In genomic region chr6:143545976-143546547, GRCh38 we compare ENCODE assay signal across 12 cellular contexts. TPM values are rescaled to one million over a fixed set of nuclear protein-coding genes. Genes with fewer than 3 reads are reported as not detected.
DNase-seq lines count a peak whose midpoint lies in the region; ATAC-seq and TF ChIP-seq lines count a peak whose summit lies in the region.
"Had no signal": no experiment of that assay in that cellular context is flagged by ENCODE, and none has a peak within 500 bp of the region (broad histone marks: within the 10 kb centered on the region; RNA-seq: fewer than 3 reads in every experiment).

No MANE protein-coding gene starts in this region.

- POLR2A ChIA-PET in BJ (lab: Charles Lee) (interaction anchor here (0.6 kb wide), 1 partner anchor 355 kb away, joined by 5 read pairs; no protein-coding TSS in a partner anchor), WTC11 (lab: Charles Lee) (no interaction called here)

- H3K4me3 ChIP-seq in BJ (ENCODE audit: low read depth, low read length), result no peak overlapping the region

- peak; percentile 36 for DNase-seq in BJ (ENCODE audit: low read depth)
- DNase-seq in HT-29 (ENCODE audit: low spot score), result peak; percentile 30
- DNase-seq in activated naive CD8-positive, alpha-beta T cell treated with anti-CD3 and anti-CD28 coated beads, Interleukin-2, amount 50 U/mL, for 24 hours, result no peak
- no peak for DNase-seq in immature natural killer cell
- no peak for DNase-seq in WTC11 (ENCODE audit: low spot score)
- DNase-seq in germinal center (ENCODE audit: low spot score), result no peak
- DNase-seq in NCI-H2227 treated with DMSO at 0.1 percent for 48 hours (lab: John Stamatoyannopoulos, UW), result no peak
- DNase-seq: aorta, C1 segment of cervical spinal cord, kidney, NCI-H1092 treated with DMSO at 0.1 percent for 48 hours had no signal

- peak; percentile 63 for ATAC-seq in activated naive CD8-positive, alpha-beta T cell treated with anti-CD3 and anti-CD28 coated beads, Interleukin-2, amount 50 U/mL, for 24 hours
- ATAC-seq in HG03045 (IDR thresholded peaks at IDR 0.05; ENCODE audit: unreplicated experiment), result no peak
- no peak for ATAC-seq in WTC11

- peak overlapping the region; percentile 69 for H3K27ac Mint-ChIP-seq in activated naive CD8-positive, alpha-beta T cell treated with anti-CD3 and anti-CD28 coated beads, Interleukin-2, amount 50 U/mL, for 24 hours
- H3K27ac Mint-ChIP-seq in immature natural killer cell, result peak overlapping the region; percentile 59 to 92 (median 82)
- H3K27ac Mint-ChIP-seq in WTC11, result no peak overlapping the region

- H3K9me3 Mint-ChIP-seq in activated naive CD8-positive, alpha-beta T cell treated with anti-CD3 and anti-CD28 coated beads, Interleukin-2, amount 50 U/mL, for 24 hours, result no peaks in the 10 kb centered on the region
- H3K9me3 Mint-ChIP-seq in immature natural killer cell, result peaks cover 0 to 3% (median 0%) of the 10 kb centered on the region in 6 donors
- H3K9me3 Mint-ChIP-seq in WTC11, result no peaks in the 10 kb centered on the region

- peak overlapping the region; percentile 10 for H3K4me3 Mint-ChIP-seq in activated naive CD8-positive, alpha-beta T cell treated with anti-CD3 and anti-CD28 coated beads, Interleukin-2, amount 50 U/mL, for 24 hours
- H3K4me3 Mint-ChIP-seq in immature natural killer cell (peak overlapping the region; percentile 55 to 78 (median 64)), WTC11 (no peak overlapping the region)

- peaks cover 4% of the 10 kb centered on the region for H3K36me3 Mint-ChIP-seq in activated naive CD8-positive, alpha-beta T cell treated with anti-CD3 and anti-CD28 coated beads, Interleukin-2, amount 50 U/mL, for 24 hours (ENCODE audit: low read depth)
- H3K36me3 Mint-ChIP-seq in immature natural killer cell, result no peaks in the 10 kb centered on the region
- H3K36me3 Mint-ChIP-seq in WTC11, result no peaks in the 10 kb centered on the region

- CTCF ChIA-PET in BJ (lab: Yijun Ruan, JAX) (no interaction called here), WTC11 (lab: Charles Lee) (interaction anchor here (0.9 kb wide), 1 partner anchor 33 kb away, joined by 4 read pairs; no protein-coding TSS in a partner anchor)

- TF ChIP-seq CTCF in BJ (IDR thresholded peaks at IDR 0.05; ENCODE audit: insufficient read depth, low read depth, low read length), result no peak
- TF ChIP-seq CTCF in WTC11 (IDR thresholded peaks at IDR 0.05), result no peak

- peaks cover 38% of the 10 kb centered on the region for H3K4me1 Mint-ChIP-seq in activated naive CD8-positive, alpha-beta T cell treated with anti-CD3 and anti-CD28 coated beads, Interleukin-2, amount 50 U/mL, for 24 hours
- H3K4me1 Mint-ChIP-seq in immature natural killer cell (peaks cover 51 to 64% of the 10 kb centered on the region in 2 donors), WTC11 (peaks cover 4% of the 10 kb centered on the region; the same call in 1 of the 2 replicates)

- no peaks in the 10 kb centered on the region for H3K27me3 Mint-ChIP-seq in activated naive CD8-positive, alpha-beta T cell treated with anti-CD3 and anti-CD28 coated beads, Interleukin-2, amount 50 U/mL, for 24 hours
- H3K27me3 Mint-ChIP-seq in immature natural killer cell (ENCODE audit: low read depth in 3 of 3), result peaks cover 0 to 5% (median 0%) of the 10 kb centered on the region in 3 donors
- no peaks in the 10 kb centered on the region; the same call in 1 of the 2 replicates for H3K27me3 Mint-ChIP-seq in WTC11 (ENCODE audit: low read depth)

- H3K36me3 ChIP-seq in BJ (ENCODE audit: control insufficient read depth, insufficient read depth, low read length), result no peaks in the 10 kb centered on the region

- no peaks in the 10 kb centered on the region; the same call in 1 of the 2 replicates for H3K27me3 ChIP-seq in BJ (ENCODE audit: control insufficient read depth, insufficient read depth, low read length)

TF ChIP-seq in WTC11, 78 proteins besides CTCF, POLR2A, EP300 and RAD21 (continues in another document):
- TF ChIP-seq MLX (CRISPR knock-in tag; IDR thresholded peaks at IDR 0.05), result no peak
- no peak for TF ChIP-seq SMAD4 (CRISPR knock-in tag; IDR thresholded peaks at IDR 0.05)
- TF ChIP-seq STAT6 (CRISPR knock-in tag; conservative IDR thresholded peaks at IDR 0.05; ENCODE audit: low read depth), result no peak
- no peak for TF ChIP-seq PRDM15 (CRISPR knock-in tag; IDR thresholded peaks at IDR 0.05)
- no peak for TF ChIP-seq NR1H2 (CRISPR knock-in tag; IDR thresholded peaks at IDR 0.05)
- TF ChIP-seq, protein P1, sequence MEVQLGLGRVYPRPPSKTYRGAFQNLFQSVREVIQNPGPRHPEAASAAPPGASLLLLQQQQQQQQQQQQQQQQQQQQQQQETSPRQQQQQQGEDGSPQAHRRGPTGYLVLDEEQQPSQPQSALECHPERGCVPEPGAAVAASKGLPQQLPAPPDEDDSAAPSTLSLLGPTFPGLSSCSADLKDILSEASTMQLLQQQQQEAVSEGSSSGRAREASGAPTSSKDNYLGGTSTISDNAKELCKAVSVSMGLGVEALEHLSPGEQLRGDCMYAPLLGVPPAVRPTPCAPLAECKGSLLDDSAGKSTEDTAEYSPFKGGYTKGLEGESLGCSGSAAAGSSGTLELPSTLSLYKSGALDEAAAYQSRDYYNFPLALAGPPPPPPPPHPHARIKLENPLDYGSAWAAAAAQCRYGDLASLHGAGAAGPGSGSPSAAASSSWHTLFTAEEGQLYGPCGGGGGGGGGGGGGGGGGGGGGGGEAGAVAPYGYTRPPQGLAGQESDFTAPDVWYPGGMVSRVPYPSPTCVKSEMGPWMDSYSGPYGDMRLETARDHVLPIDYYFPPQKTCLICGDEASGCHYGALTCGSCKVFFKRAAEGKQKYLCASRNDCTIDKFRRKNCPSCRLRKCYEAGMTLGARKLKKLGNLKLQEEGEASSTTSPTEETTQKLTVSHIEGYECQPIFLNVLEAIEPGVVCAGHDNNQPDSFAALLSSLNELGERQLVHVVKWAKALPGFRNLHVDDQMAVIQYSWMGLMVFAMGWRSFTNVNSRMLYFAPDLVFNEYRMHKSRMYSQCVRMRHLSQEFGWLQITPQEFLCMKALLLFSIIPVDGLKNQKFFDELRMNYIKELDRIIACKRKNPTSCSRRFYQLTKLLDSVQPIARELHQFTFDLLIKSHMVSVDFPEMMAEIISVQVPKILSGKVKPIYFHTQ (CRISPR knock-in tag; IDR thresholded peaks at IDR 0.05), result no peak
- no peak for TF ChIP-seq ETV6 (CRISPR knock-in tag; IDR thresholded peaks at IDR 0.05)
- no peak for TF ChIP-seq GABPB1 (CRISPR knock-in tag; IDR thresholded peaks at IDR 0.05)
- no peak for TF ChIP-seq FOXP1 (CRISPR knock-in tag; IDR thresholded peaks at IDR 0.05; ENCODE audit: borderline replicate concordance)
- no peak for TF ChIP-seq MYBL2 (CRISPR knock-in tag; IDR thresholded peaks at IDR 0.05)
- no peak for TF ChIP-seq NR3C1 (CRISPR knock-in tag; conservative IDR thresholded peaks at IDR 0.05; ENCODE audit: low read depth)

RNA-seq across cellular contexts. Expression of gene FUCA2, which starts 34.5 kb away (rescaled TPM):
- polyA plus RNA-seq in BJ (2011; rRNA removed), result 37.1 and 47.7 TPM in 2 replicates
- 10.3 and 14.3 TPM in 2 replicates for polyA minus RNA-seq in BJ (2011; rRNA and poly(A)+ RNA removed)
- 44.7 and 53.8 TPM in 2 replicates for total RNA-seq in HT-29 (2014; rRNA removed; shearing (Covaris generic))
- 10 to 100 TPM; 31.9 to 51.2 (median 33.3) TPM for polyA plus RNA-seq in immature natural killer cell
- total RNA-seq in WTC11 (2021), result 48.5 to 55.4 TPM (median 51.8 TPM) in 3 replicates

Comparison
In these comparisons a context has a peak if more than half of its experiments do, and no peak if none do; other contexts are left out.
1. DNase-seq: peak in BJ (single experiment) and HT-29 (single experiment); none in activated naive CD8-positive, alpha-beta T cell treated with anti-CD3 and anti-CD28 coated beads, Interleukin-2, amount 50 U/mL, for 24 hours (single experiment), immature natural killer cell (0 of 3), WTC11 (single experiment), germinal center (single experiment) and NCI-H2227 treated with DMSO at 0.1 percent for 48 hours (single experiment).